In genomic region chr2:135797497-135798274, GRCh38 we compare ENCODE assay signal across 1 cellular context.
TF ChIP-seq lines count a peak whose summit lies in the region.

No MANE protein-coding gene starts in this region.

TF ChIP-seq in WTC11, 78 proteins besides CTCF, POLR2A, EP300 and RAD21 (continued from another document):
- TF ChIP-seq, protein P1, sequence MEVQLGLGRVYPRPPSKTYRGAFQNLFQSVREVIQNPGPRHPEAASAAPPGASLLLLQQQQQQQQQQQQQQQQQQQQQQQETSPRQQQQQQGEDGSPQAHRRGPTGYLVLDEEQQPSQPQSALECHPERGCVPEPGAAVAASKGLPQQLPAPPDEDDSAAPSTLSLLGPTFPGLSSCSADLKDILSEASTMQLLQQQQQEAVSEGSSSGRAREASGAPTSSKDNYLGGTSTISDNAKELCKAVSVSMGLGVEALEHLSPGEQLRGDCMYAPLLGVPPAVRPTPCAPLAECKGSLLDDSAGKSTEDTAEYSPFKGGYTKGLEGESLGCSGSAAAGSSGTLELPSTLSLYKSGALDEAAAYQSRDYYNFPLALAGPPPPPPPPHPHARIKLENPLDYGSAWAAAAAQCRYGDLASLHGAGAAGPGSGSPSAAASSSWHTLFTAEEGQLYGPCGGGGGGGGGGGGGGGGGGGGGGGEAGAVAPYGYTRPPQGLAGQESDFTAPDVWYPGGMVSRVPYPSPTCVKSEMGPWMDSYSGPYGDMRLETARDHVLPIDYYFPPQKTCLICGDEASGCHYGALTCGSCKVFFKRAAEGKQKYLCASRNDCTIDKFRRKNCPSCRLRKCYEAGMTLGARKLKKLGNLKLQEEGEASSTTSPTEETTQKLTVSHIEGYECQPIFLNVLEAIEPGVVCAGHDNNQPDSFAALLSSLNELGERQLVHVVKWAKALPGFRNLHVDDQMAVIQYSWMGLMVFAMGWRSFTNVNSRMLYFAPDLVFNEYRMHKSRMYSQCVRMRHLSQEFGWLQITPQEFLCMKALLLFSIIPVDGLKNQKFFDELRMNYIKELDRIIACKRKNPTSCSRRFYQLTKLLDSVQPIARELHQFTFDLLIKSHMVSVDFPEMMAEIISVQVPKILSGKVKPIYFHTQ (CRISPR knock-in tag; IDR thresholded peaks at IDR 0.05), result no peak
- no peak for TF ChIP-seq CREM (CRISPR knock-in tag; IDR thresholded peaks at IDR 0.05)
- no peak for TF ChIP-seq OVOL2 (CRISPR knock-in tag; IDR thresholded peaks at IDR 0.05; ENCODE audit: borderline replicate concordance)
